ENCODE assay signal across 8 cellular contexts in the genomic region with DNA sequence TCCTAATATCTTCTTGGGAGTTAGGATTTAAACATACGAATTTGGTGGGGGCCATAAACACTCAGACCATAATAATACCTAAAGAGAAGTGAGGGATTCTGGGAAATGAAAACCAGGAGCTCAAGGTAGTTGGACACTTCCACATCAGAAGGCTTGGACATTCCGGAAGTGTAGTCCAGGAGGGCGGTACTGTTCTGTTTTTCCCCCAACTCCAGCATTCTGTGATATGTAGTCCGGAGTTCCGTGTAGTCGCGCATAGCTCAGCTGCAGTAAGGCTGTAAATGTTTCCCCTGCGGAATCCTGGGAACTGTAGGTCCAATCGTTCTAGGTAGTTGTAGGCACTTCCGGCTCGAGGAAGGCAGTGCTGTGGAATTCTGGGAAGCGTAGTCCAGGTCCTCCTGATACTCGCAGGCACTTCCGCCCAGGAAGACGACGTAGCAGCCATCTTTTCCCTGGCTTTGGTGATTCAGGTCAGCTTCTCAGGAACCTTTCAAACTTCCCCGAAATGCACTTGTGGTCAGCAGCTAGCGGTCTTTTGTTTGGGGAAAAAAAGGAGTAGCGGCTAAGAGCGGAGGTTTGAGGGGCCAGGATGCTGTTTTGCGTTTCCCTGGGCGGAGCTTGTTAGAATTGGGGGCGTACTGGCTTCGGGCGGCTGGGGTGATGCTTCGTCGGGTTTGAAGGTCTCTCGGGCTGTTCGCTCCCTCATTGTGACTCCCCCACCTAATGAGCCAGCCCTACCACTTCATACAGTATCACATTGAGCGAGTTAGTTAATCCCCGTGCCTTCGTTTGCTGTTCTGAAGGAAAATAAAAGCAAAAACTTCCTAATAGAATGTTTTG. TPM values are rescaled to one million over a fixed set of nuclear protein-coding genes. Genes with fewer than 3 reads are reported as not detected.
DNase-seq lines count a peak whose midpoint lies in the region; ATAC-seq and TF ChIP-seq lines count a peak whose summit lies in the region.

A gene (plus strand): TSS at position 428 of the 840 bp plus-strand sequence. CDS start 4,981 bp downstream, outside the sequence.

- H3K4me1 Mint-ChIP-seq in progenitor cell of endocrine pancreas (ENCODE audit: low read depth) = peaks cover 7% of the 10 kb centered on the region

- H3K27me3 ChIP-seq in left ventricle myocardium inferior (ENCODE audit: low read depth) = no peaks in the 10 kb centered on the region

- peak within 1 kb of the TSS; percentile 90 for H3K27ac ChIP-seq in left ventricle myocardium inferior (replicated peaks)

- H3K27ac Mint-ChIP-seq in progenitor cell of endocrine pancreas = peak within 1 kb of the TSS; percentile 99

- H3K36me3 Mint-ChIP-seq in progenitor cell of endocrine pancreas (ENCODE audit: insufficient read depth) = peaks cover 28% of the 10 kb centered on the region

- DNase-seq in GM12865 (ENCODE audit: low read depth) (peak; percentile 97), NCI-H1436 treated with DMSO at 0.1 percent for 48 hours (lab: John Stamatoyannopoulos, UW) (peak; percentile 92), T-helper 1 cell (peak; percentile 49 to 94 (median 69)), amygdala (lab: John Stamatoyannopoulos, UW) (peak; percentile 45 to 99 (median 92)), left ventricle myocardium inferior (peak; percentile 84), progenitor cell of endocrine pancreas (ENCODE audit: low spot score, unreplicated experiment) (peak; percentile 77), ureter (ENCODE audit: low spot score) (peak; percentile 91)

- H3K9me3 Mint-ChIP-seq in progenitor cell of endocrine pancreas (ENCODE audit: low read depth) = peaks cover 17% of the 10 kb centered on the region

- H3K9me3 ChIP-seq in left ventricle myocardium inferior (replicated peaks) = peaks cover 79% of the 10 kb centered on the region

- ATAC-seq in HG02759 (IDR thresholded peaks at IDR 0.05; ENCODE audit: unreplicated experiment) = peak; percentile 92

- H3K4me1 ChIP-seq in left ventricle myocardium inferior = peaks cover 34% of the 10 kb centered on the region

- peaks cover 10% of the 10 kb centered on the region for H3K27me3 Mint-ChIP-seq in progenitor cell of endocrine pancreas

- H3K36me3 ChIP-seq in left ventricle myocardium inferior = peaks cover 39% of the 10 kb centered on the region

- TF ChIP-seq CTCF in GM12865 (IDR thresholded peaks at IDR 0.05; ENCODE audit: insufficient read depth, low read depth, low read length, missing control alignments) = no peak
- no peak for TF ChIP-seq CTCF in left ventricle myocardium inferior (IDR thresholded peaks at IDR 0.05; ENCODE audit: borderline replicate concordance)
- TF ChIP-seq CTCF in progenitor cell of endocrine pancreas (IDR thresholded peaks at IDR 0.05; ENCODE audit: unreplicated experiment) = no peak

- intact Hi-C loops in left ventricle myocardium inferior (cut with micrococcal nuclease) = no loop called here

- peak within 1 kb of the TSS; percentile 61 for H3K4me3 ChIP-seq in GM12865 (ENCODE audit: low read depth, low read length)
- peak within 1 kb of the TSS; percentile 85 for H3K4me3 ChIP-seq in left ventricle myocardium inferior

- H3K4me3 Mint-ChIP-seq in progenitor cell of endocrine pancreas (ENCODE audit: low read depth) = peak within 1 kb of the TSS; percentile 91

RNA-seq across cellular contexts. Expression of the gene that starts here (rescaled TPM):
- total RNA-seq in left ventricle myocardium inferior (17.8 TPM), progenitor cell of endocrine pancreas (38.2 and 38.7 TPM in 2 replicates), ureter (30.8 TPM)

Comparison
In these comparisons a context has a peak if more than half of its experiments do, and no peak if none do; other contexts are left out.
1. Peak in every context shown above with its lines: DNase-seq, ATAC-seq, H3K4me3 ChIP-seq and H3K27ac ChIP-seq.